Comparison of ENCODE assay signal across 1 cellular context in genomic region chr18:13796515-13796914, GRCh38.
TF ChIP-seq lines count a peak whose summit lies in the region.

No MANE protein-coding gene starts in this region.

TF ChIP-seq in HCT116, 20 proteins besides CTCF, POLR2A, EP300 and RAD21 (continued from another document):
- TF ChIP-seq ZBTB33 (IDR thresholded peaks at IDR 0.05; ENCODE audit: extremely low read depth, insufficient replicate concordance, low read length) (no peak), FOSL1 (IDR thresholded peaks at IDR 0.05; ENCODE audit: low read depth) (no peak), CBX3 (IDR thresholded peaks at IDR 0.05; ENCODE audit: low read depth) (no peak), JUND (IDR thresholded peaks at IDR 0.05) (no peak), ZFX (IDR thresholded peaks at IDR 0.05) (no peak), EGR1 (IDR thresholded peaks at IDR 0.05; ENCODE audit: low read depth) (no peak), EZH2 (IDR thresholded peaks at IDR 0.05) (no peak), CEBPB (IDR thresholded peaks at IDR 0.05; ENCODE audit: low read depth) (no peak), SIN3A (IDR thresholded peaks at IDR 0.05; ENCODE audit: low read depth) (no peak), POLR2AphosphoS5 (IDR thresholded peaks at IDR 0.05; ENCODE audit: low read depth, low read length) (no peak), TCF7L2 (IDR thresholded peaks at IDR 0.05; ENCODE audit: borderline replicate concordance, extremely low read depth, insufficient read depth, insufficient read length) (no peak), EZH2phosphoT487 (IDR thresholded peaks at IDR 0.05; ENCODE audit: borderline replicate concordance) (no peak), SP1 (IDR thresholded peaks at IDR 0.05; ENCODE audit: low read depth) (no peak), ELF1 (IDR thresholded peaks at IDR 0.05; ENCODE audit: borderline replicate concordance, low read depth) (no peak), ATF3 (IDR thresholded peaks at IDR 0.05) (no peak), MAX (IDR thresholded peaks at IDR 0.05) (no peak), YY1 (IDR thresholded peaks at IDR 0.05; ENCODE audit: extremely low read depth, insufficient replicate concordance, low read depth, low read length) (no peak), SRF (IDR thresholded peaks at IDR 0.05; ENCODE audit: low read depth) (no peak), REST (IDR thresholded peaks at IDR 0.05; ENCODE audit: low read depth) (no peak)
